In the genomic region with DNA sequence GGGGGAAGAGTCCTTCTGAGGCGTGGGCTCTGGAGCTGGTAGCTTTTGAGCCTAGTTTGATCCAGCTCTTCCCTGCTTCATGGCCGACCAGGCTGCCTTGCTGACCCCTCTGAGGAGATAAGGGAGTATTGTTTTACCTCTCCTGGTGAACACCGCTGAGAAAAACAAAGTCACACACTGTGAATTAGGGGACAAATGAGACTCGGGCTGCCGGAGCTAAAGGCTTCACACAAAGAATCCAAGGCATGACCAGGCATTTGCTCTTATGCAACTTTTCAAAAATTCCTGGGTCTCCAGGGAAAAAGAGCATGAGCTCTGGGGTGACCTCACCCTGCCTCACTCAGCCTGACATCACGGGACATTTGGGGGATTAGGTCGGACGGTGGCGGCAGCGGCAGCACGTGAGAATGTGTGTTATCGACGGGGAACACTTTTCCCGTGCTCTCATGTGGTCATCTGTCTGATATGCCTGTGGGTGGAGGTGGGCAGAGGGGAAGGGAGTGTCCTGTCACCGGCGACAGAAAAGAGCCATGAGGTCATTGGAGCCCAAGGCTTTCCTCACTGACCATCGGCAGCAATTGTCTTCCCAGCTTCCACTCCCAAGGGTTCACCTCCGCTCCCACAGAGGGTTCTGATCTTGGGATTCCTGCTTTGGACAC, we compare ENCODE assay signal across 8 cellular contexts.
DNase-seq lines count a peak whose midpoint lies in the region; ATAC-seq and TF ChIP-seq lines count a peak whose summit lies in the region.

No MANE protein-coding gene starts in this region.

- H3K27me3 Mint-ChIP-seq in type B pancreatic cell = peaks cover 18% of the 10 kb centered on the region

- H3K36me3 Mint-ChIP-seq in type B pancreatic cell = no peaks in the 10 kb centered on the region

- intact Hi-C loops in right lobe of liver (cut with DNase I) = loop anchor here in 1 of 2 donors (10.0 kb wide), 1 partner anchor 97 kb away; no protein-coding TSS in a partner anchor

- peak overlapping the region; percentile 52 for H3K4me3 Mint-ChIP-seq in type B pancreatic cell

- peaks cover 39% of the 10 kb centered on the region for H3K4me1 Mint-ChIP-seq in type B pancreatic cell (ENCODE audit: unreplicated experiment)

- TF ChIP-seq CTCF in right lobe of liver (IDR thresholded peaks at IDR 0.05) (no peak), type B pancreatic cell (conservative IDR thresholded peaks at IDR 0.05) (no peak)

- WGBS in right lobe of liver (ENCODE audit: insufficient coverage, low coverage, low lambda C conversion rate, missing lambda C conversion rate) = 35% methylated on average over 10 of the region's 18 CpGs

- no peak overlapping the region for H3K4me3 ChIP-seq in right lobe of liver

- no peaks in the 10 kb centered on the region for H3K9me3 Mint-ChIP-seq in type B pancreatic cell

- H3K27me3 ChIP-seq in right lobe of liver = no peaks in the 10 kb centered on the region

- H3K4me1 ChIP-seq in right lobe of liver = peaks cover 0 to 14% (median 6%) of the 10 kb centered on the region in 4 donors

- H3K36me3 ChIP-seq in right lobe of liver = no peaks in the 10 kb centered on the region

- DNase-seq in HuH-7 (ENCODE audit: low spot score) (peak; percentile 49), right lobe of liver (peak in 2 of 3 donors; percentile 49 to 58), type B pancreatic cell (ENCODE audit: extremely low spot score, unreplicated experiment) (no peak), SW 1271 (lab: John Stamatoyannopoulos, UW) (no peak), NCI-H128 (lab: John Stamatoyannopoulos, UW; ENCODE audit: unreplicated experiment) (no peak), NCI-H1436 treated with DMSO at 0.1 percent for 48 hours (lab: John Stamatoyannopoulos, UW) (no peak)

- ATAC-seq in right lobe of liver = peak in 3 of 4 donors; percentile 6 to 31 (median 9)
- no peak for ATAC-seq in GM21786 (IDR thresholded peaks at IDR 0.05; ENCODE audit: unreplicated experiment)

- no peaks in the 10 kb centered on the region for H3K9me3 ChIP-seq in right lobe of liver

- no peak for TF ChIP-seq POLR2A in right lobe of liver (IDR thresholded peaks at IDR 0.05)

- peak overlapping the region; percentile 8 for H3K27ac ChIP-seq in cingulate gyrus (ENCODE audit: low read depth, low read length)
- H3K27ac ChIP-seq in right lobe of liver = peak overlapping the region in 2 of 3 donors; percentile 33 to 57

- H3K27ac Mint-ChIP-seq in type B pancreatic cell = peak overlapping the region; percentile 93

Comparison
In these comparisons a context has a peak if more than half of its experiments do, and no peak if none do; other contexts are left out.
1. DNase-seq: peak in HuH-7 (single experiment) and right lobe of liver (2 of 3); none in type B pancreatic cell (single experiment), SW 1271 (0 of 2), NCI-H128 (single experiment) and NCI-H1436 treated with DMSO at 0.1 percent for 48 hours (single experiment).